28 cellular contexts compared by ENCODE assay signal in the genomic region with DNA sequence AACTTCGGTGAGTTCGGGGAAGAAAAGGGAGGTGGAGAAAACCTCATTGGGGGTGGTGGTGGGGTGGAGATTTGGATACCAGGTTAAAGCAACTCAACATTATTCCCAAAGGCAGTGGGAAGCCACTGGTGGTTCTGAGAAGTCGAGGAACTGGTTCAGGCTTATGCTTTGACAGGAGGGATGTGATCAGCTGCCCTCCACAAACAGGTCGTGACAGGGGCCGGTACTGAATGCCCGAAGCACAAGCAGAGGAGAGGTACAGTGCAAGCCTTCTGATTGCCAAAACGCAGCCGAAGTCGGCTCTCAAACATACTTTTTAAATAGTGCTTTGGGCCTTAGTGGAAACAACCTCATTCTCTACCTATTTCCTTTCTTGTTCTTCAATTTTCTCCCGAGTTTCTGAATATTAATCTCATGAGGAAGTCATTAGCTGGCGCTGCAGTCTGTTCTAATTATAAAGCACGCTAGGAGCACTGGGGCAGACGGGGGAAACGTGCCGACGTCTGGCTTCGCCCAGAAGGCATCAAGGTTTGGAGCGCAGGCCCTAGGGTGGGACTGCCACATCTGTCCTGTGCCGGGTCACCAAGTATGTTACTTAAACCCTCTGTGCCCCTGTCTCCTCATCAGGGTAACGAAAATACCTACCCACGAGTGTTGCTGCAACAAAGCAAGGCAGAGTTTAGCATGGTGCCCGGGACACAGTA. TPM values are rescaled to one million over a fixed set of nuclear protein-coding genes. Genes with fewer than 3 reads are reported as not detected.
A peak's percentile ranks its signal among the peaks of the same experiment; 100 is the strongest.
DNase-seq lines count a peak whose midpoint lies in the region; ATAC-seq and TF ChIP-seq lines count a peak whose summit lies in the region.
"Had no signal": no experiment of that assay in that cellular context is flagged by ENCODE, and none has a peak within 500 bp of the region (broad histone marks: within the 10 kb centered on the region; RNA-seq: fewer than 3 reads in every experiment).

No MANE protein-coding gene starts in this region.

- H4K8ac ChIP-seq in H9 (replicated peaks; ENCODE audit: insufficient read length, low read depth, low read length) (no peak overlapping the region), trophoblast cell (ENCODE audit: low read depth, low read length) (no peak overlapping the region)

- TF ChIP-seq POLR2A in body of pancreas (IDR thresholded peaks at IDR 0.05) = no peak

- no peaks in the 10 kb centered on the region for H3K27me3 ChIP-seq in H9 (ENCODE audit: insufficient read depth, low read length)
- no peaks in the 10 kb centered on the region for H3K27me3 ChIP-seq in body of pancreas
- H3K27me3 ChIP-seq in left ventricle myocardium inferior (ENCODE audit: low read depth) = no peaks in the 10 kb centered on the region
- no peaks in the 10 kb centered on the region for H3K27me3 ChIP-seq in trophoblast cell (ENCODE audit: insufficient read depth, low read length)
- H3K27me3 ChIP-seq: brain microvascular endothelial cell, hepatocyte, SJSA1, upper lobe of left lung had no signal

- H3K36me3 ChIP-seq in body of pancreas (replicated peaks in 1 of 2; ENCODE audit: insufficient read depth in 1 of 2, low read depth in 2 of 2) = no peaks in the 10 kb centered on the region
- no peaks in the 10 kb centered on the region for H3K36me3 ChIP-seq in left ventricle myocardium inferior
- H3K36me3 ChIP-seq in trophoblast cell (ENCODE audit: control insufficient read depth in 1 of 2, insufficient read depth in 2 of 2, low read length in 2 of 2) = peaks cover 5 to 6% of the 10 kb centered on the region in 2 experiments
- H3K36me3 ChIP-seq: brain microvascular endothelial cell, upper lobe of left lung had no signal

- H2BK120ac ChIP-seq in H9 (ENCODE audit: low read depth, low read length, poor library complexity, severe bottlenecking) = no peak overlapping the region
- H2BK120ac ChIP-seq in trophoblast cell (ENCODE audit: insufficient read depth, low read length, poor library complexity) = no peak overlapping the region

- H4K91ac ChIP-seq in H9 (ENCODE audit: insufficient read length, low read depth, low read length) (no peak overlapping the region), trophoblast cell (ENCODE audit: low read depth, low read length) (peak overlapping the region; percentile 25)

- H3T11ph ChIP-seq in H9 (ENCODE audit: low read length) = no peak overlapping the region

- H2BK15ac ChIP-seq in H9 (ENCODE audit: low read depth, low read length) = no peak overlapping the region

- H3K56ac ChIP-seq in H9 (ENCODE audit: insufficient read length, low read depth, low read length) = no peak overlapping the region

- H3K18ac ChIP-seq in H9 (ENCODE audit: insufficient read length, low read depth, low read length) (no peak overlapping the region), trophoblast cell (ENCODE audit: low read length) (peak overlapping the region; percentile 23)

- H3K23ac ChIP-seq in H9 (ENCODE audit: insufficient read length, low read depth, low read length) = no peak overlapping the region
- no peak overlapping the region for H3K23ac ChIP-seq in trophoblast cell (ENCODE audit: low read length)

- H4K12ac ChIP-seq in trophoblast cell (ENCODE audit: low read depth, low read length) = no peak overlapping the region

- no peak overlapping the region for H3K14ac ChIP-seq in H9 (ENCODE audit: insufficient read depth, low read length)
- H3K14ac ChIP-seq in trophoblast cell (ENCODE audit: low read length) = no peak overlapping the region

- H3K79me1 ChIP-seq in H9 (ENCODE audit: insufficient read depth, low read depth, low read length, poor library complexity, severe bottlenecking) (no peaks in the 10 kb centered on the region), trophoblast cell (ENCODE audit: low read length) (peaks cover 43% of the 10 kb centered on the region)

- H3K9me3 ChIP-seq in H9 (ENCODE audit: control insufficient read depth, low read depth, low read length) (no peaks in the 10 kb centered on the region), body of pancreas (no peaks in the 10 kb centered on the region), left ventricle myocardium inferior (replicated peaks) (no peaks in the 10 kb centered on the region), trophoblast cell (ENCODE audit: insufficient read depth, low read depth, low read length) (no peaks in the 10 kb centered on the region)
- H3K9me3 ChIP-seq: SJSA1, upper lobe of left lung had no signal

- H3K4me3 Mint-ChIP-seq in H9 = no peak overlapping the region
- H3K4me3 Mint-ChIP-seq: activated naive CD8-positive, alpha-beta T cell treated with anti-CD3 and anti-CD28 coated beads, Interleukin-2, amount 50 U/mL, for 24 hours; T-helper 2 cell treated with Interferon-gamma antibody and Interleukin-4, amounts not matched to agents 5 μg/mL and 100 μg/mL, for 36 hours had no signal

- H4K20me1 ChIP-seq in H9 (ENCODE audit: control insufficient read depth, insufficient read depth, insufficient read length) = no peaks in the 10 kb centered on the region

- H2AK5ac ChIP-seq in H9 (ENCODE audit: insufficient read length, low read length) (no peak overlapping the region), trophoblast cell (ENCODE audit: low read length) (no peak overlapping the region)

- H3K4ac ChIP-seq in H9 (ENCODE audit: low read depth, low read length) (no peak overlapping the region), trophoblast cell (ENCODE audit: low read depth, low read length) (peak overlapping the region; percentile 12)

- H3K27ac Mint-ChIP-seq in H9 = peak overlapping the region; percentile 1 to 90 (median 66); a peak in 3 of 7 replicates
- H3K27ac Mint-ChIP-seq: activated naive CD8-positive, alpha-beta T cell treated with anti-CD3 and anti-CD28 coated beads, Interleukin-2, amount 50 U/mL, for 24 hours; T-helper 2 cell treated with Interferon-gamma antibody and Interleukin-4, amounts not matched to agents 5 μg/mL and 100 μg/mL, for 36 hours had no signal

- no CpG with 5 or more reads among the region's 22 CpGs for WGBS in H9 (ENCODE audit: extremely low coverage, insufficient read length, low lambda C conversion rate)
- 69 to 70% methylated on average over 22 of the region's 22 CpGs for WGBS in body of pancreas, 2 donors
- WGBS in trophoblast cell (ENCODE audit: extremely low coverage, insufficient coverage, insufficient read length) = no CpG with 5 or more reads among the region's 22 CpGs

- DNase-seq in H9 = no peak
- no peak for DNase-seq in body of pancreas
- no peak for DNase-seq in left ventricle myocardium inferior
- DNase-seq in trophoblast cell = no peak
- no peak for DNase-seq in midbrain (lab: John Stamatoyannopoulos, UW)
- no peak for DNase-seq in NCI-H748 treated with DMSO at 0.1 percent for 48 hours (lab: John Stamatoyannopoulos, UW)
- DNase-seq: activated CD4-positive, alpha-beta T cell treated with anti-CD3 and anti-CD28 coated beads, Interleukin-2, amount 50 U/mL, for 48 hours; activated CD8-positive, alpha-beta memory T cell treated with anti-CD3 and anti-CD28 coated beads, Interleukin-2, amount 50 U/mL, for 48 hours; activated effector memory CD4-positive, alpha-beta T cell treated with Interleukin-2 at 50 U/mL for 16 hours; activated naive CD8-positive, alpha-beta T cell treated with anti-CD3 and anti-CD28 coated beads, Interleukin-2, amount 50 U/mL, for 24 hours; brain microvascular endothelial cell; cortex of kidney; DND-41; NCI-H1092; NCI-H187 treated with DMSO at 0.1 percent for 48 hours; NCI-H345; occipital lobe; OCI-M1; stimulated activated CD4-positive, alpha-beta T cell treated with anti-CD3 and anti-CD28 coated beads, Interleukin-4, amount 100 ng/mL, for 4 hours; stimulated activated naive CD8-positive, alpha-beta T cell treated with anti-CD3 and anti-CD28 coated beads, Interleukin-15, Interleukin-2, amounts not matched to agents 100 U/mL and 50 U/mL, for 24 hours; upper lobe of left lung; WERI-Rb-1 had no signal

- no peaks in the 10 kb centered on the region for H3K23me2 ChIP-seq in H9 (ENCODE audit: insufficient read length, low read depth, low read length, poor library complexity, severe bottlenecking)

- H3K4me2 ChIP-seq in H9 (ENCODE audit: insufficient read depth, insufficient read length, low read length) = no peak overlapping the region
- no peak overlapping the region for H3K4me2 ChIP-seq in trophoblast cell (ENCODE audit: low read length)
- H3K4me2 ChIP-seq: hepatocyte had no signal

- H3K4me1 ChIP-seq in H9 (ENCODE audit: insufficient read depth, low read length) (no peaks in the 10 kb centered on the region; the same call in 1 of the 2 replicates), body of pancreas (peaks cover 91% of the 10 kb centered on the region), left ventricle myocardium inferior (peaks cover 93% of the 10 kb centered on the region), trophoblast cell (ENCODE audit: control insufficient read depth in 1 of 2, insufficient read depth in 2 of 2, low read length in 2 of 2) (peaks cover 63 to 86% of the 10 kb centered on the region in 2 experiments)

- TF ChIP-seq CTCF in H9 (conservative IDR thresholded peaks at IDR 0.05) (no peak), body of pancreas (IDR thresholded peaks at IDR 0.05) (no peak), left ventricle myocardium inferior (IDR thresholded peaks at IDR 0.05; ENCODE audit: borderline replicate concordance) (no peak)

- intact Hi-C loops in body of pancreas (cut with DNase I) = no loop called here
- intact Hi-C loops in left ventricle myocardium inferior (cut with micrococcal nuclease) = no loop called here

- no peak overlapping the region for H2BK20ac ChIP-seq in H9 (ENCODE audit: low read depth, low read length, poor library complexity, severe bottlenecking)

- H3K79me2 ChIP-seq in H9 (ENCODE audit: insufficient read depth, low read length) (no peaks in the 10 kb centered on the region; the same call in 1 of the 2 replicates), trophoblast cell (ENCODE audit: control insufficient read depth, insufficient read depth, low read length, poor library complexity) (peaks cover 34% of the 10 kb centered on the region)

- H3K36me3 Mint-ChIP-seq in H9 (ENCODE audit: insufficient read depth in 1 of 3, low read depth in 3 of 3) = peaks cover 0 to 3% (median 2%) of the 10 kb centered on the region in 3 experiments; a peak in 2 of 7 replicates

- H3K4me1 Mint-ChIP-seq in H9 = peaks cover 62 to 66% of the 10 kb centered on the region in 2 experiments

- H2AFZ ChIP-seq in H9 (ENCODE audit: low read length) (no peak overlapping the region), trophoblast cell (ENCODE audit: insufficient read depth, low read length, poor library complexity) (no peak overlapping the region)
- H2AFZ ChIP-seq: hepatocyte had no signal

- H2BK5ac ChIP-seq in H9 (ENCODE audit: insufficient read length, low read length) (no peak overlapping the region), trophoblast cell (ENCODE audit: low read depth, low read length, poor library complexity) (no peak overlapping the region)

- H3K4me3 ChIP-seq in body of pancreas (no peak overlapping the region), left ventricle myocardium inferior (no peak overlapping the region), trophoblast cell (ENCODE audit: low read depth, low read length) (no peak overlapping the region)
- H3K4me3 ChIP-seq: hepatocyte, lung, SJSA1, upper lobe of left lung had no signal

- no peaks in the 10 kb centered on the region; the same call in none of the 2 replicates for H3K27me3 Mint-ChIP-seq in H9 (ENCODE audit: low read depth)
- H3K27me3 Mint-ChIP-seq: activated naive CD8-positive, alpha-beta T cell treated with anti-CD3 and anti-CD28 coated beads, Interleukin-2, amount 50 U/mL, for 24 hours had no signal

- H3K9ac ChIP-seq in H9 (ENCODE audit: extremely low read depth, insufficient read length, low read length) (no peak overlapping the region), trophoblast cell (ENCODE audit: low read length) (no peak overlapping the region)

- H3K9me3 Mint-ChIP-seq in H9 = no peaks in the 10 kb centered on the region
- H3K9me3 Mint-ChIP-seq: activated naive CD8-positive, alpha-beta T cell treated with anti-CD3 and anti-CD28 coated beads, Interleukin-2, amount 50 U/mL, for 24 hours; T-helper 2 cell treated with Interferon-gamma antibody and Interleukin-4, amounts not matched to agents 5 μg/mL and 100 μg/mL, for 36 hours had no signal

- H4K5ac ChIP-seq in H9 (ENCODE audit: insufficient read length, low read depth, low read length) = no peak overlapping the region

- ATAC-seq in body of pancreas = no peak
- no peak for ATAC-seq in HG03460 (IDR thresholded peaks at IDR 0.05; ENCODE audit: unreplicated experiment)
- no peak for ATAC-seq in GM21447 (IDR thresholded peaks at IDR 0.05; ENCODE audit: unreplicated experiment)
- ATAC-seq: activated naive CD8-positive, alpha-beta T cell treated with anti-CD3 and anti-CD28 coated beads, Interleukin-2, amount 50 U/mL, for 24 hours; stimulated activated naive CD8-positive, alpha-beta T cell treated with anti-CD3 and anti-CD28 coated beads, Interleukin-15, Interleukin-2, amounts not matched to agents 100 U/mL and 50 U/mL, for 24 hours had no signal

- H3K27ac ChIP-seq in H9 (ENCODE audit: insufficient read length, low read depth, low read length) (no peak overlapping the region), body of pancreas (peak overlapping the region in 3 of 4 donors; percentile 32 to 94 (median 87)), left ventricle myocardium inferior (replicated peaks) (peak overlapping the region; percentile 79), trophoblast cell (ENCODE audit: low read depth, low read length) (no peak overlapping the region)
- H3K27ac ChIP-seq: brain microvascular endothelial cell, hepatocyte, SJSA1, upper lobe of left lung, WERI-Rb-1 had no signal

- H2BK12ac ChIP-seq in H9 (ENCODE audit: insufficient read length, low read depth, low read length) (no peak overlapping the region), trophoblast cell (ENCODE audit: low read length) (no peak overlapping the region)

RNA-seq across cellular contexts. Expression of a gene that starts 27.3 kb away (rescaled TPM):
- total RNA-seq in H9 (2021) (13.8 and 14.6 TPM in 2 replicates), body of pancreas (10 to 100 TPM; 25.2 to 29.3 TPM), left ventricle myocardium inferior (19.4 TPM)
- 21.8 and 22.1 TPM in 2 replicates for polyA plus RNA-seq in trophoblast cell (2013)

Comparison
In these comparisons a context has a peak if more than half of its experiments do, and no peak if none do; other contexts are left out.
1. H3K27ac ChIP-seq: peak in body of pancreas (3 of 4) and left ventricle myocardium inferior (single experiment); none in H9 (single experiment) and trophoblast cell (single experiment).